ENCODE assay signal across 1 cellular context in genomic region chr3:15462451-15462850, GRCh38.
TF ChIP-seq lines count a peak whose summit lies in the region.

No MANE protein-coding gene starts in this region.

TF ChIP-seq in SK-N-SH, 30 proteins besides CTCF, POLR2A, EP300 and RAD21 (continued from another document):
- TF ChIP-seq REST (IDR thresholded peaks at IDR 0.05; ENCODE audit: low read depth, low read length), result no peak
- no peak for TF ChIP-seq USF1 (IDR thresholded peaks at IDR 0.05; ENCODE audit: borderline replicate concordance, low read depth)
- no peak for TF ChIP-seq CHD2 (IDR thresholded peaks at IDR 0.05; ENCODE audit: low read length, partially characterized antibody)
- TF ChIP-seq FOSL2 (IDR thresholded peaks at IDR 0.05; ENCODE audit: borderline replicate concordance, low read depth), result no peak
- no peak for TF ChIP-seq FOXM1 (IDR thresholded peaks at IDR 0.05; ENCODE audit: low read depth)
- TF ChIP-seq NFIC (IDR thresholded peaks at IDR 0.05; ENCODE audit: borderline replicate concordance), result no peak
- no peak for TF ChIP-seq RXRA (IDR thresholded peaks at IDR 0.05; ENCODE audit: borderline replicate concordance, low read depth)
- no peak for TF ChIP-seq EZH2phosphoT487 (IDR thresholded peaks at IDR 0.05; ENCODE audit: borderline replicate concordance, low read depth)
- no peak for TF ChIP-seq YY1 (IDR thresholded peaks at IDR 0.05; ENCODE audit: low read depth)
- no peak for TF ChIP-seq ELF1 (IDR thresholded peaks at IDR 0.05)
- no peak for TF ChIP-seq JUND (IDR thresholded peaks at IDR 0.05)
- no peak for TF ChIP-seq PBX3 (IDR thresholded peaks at IDR 0.05)
